Comparison of ENCODE assay signal across 25 cellular contexts in the genomic region with DNA sequence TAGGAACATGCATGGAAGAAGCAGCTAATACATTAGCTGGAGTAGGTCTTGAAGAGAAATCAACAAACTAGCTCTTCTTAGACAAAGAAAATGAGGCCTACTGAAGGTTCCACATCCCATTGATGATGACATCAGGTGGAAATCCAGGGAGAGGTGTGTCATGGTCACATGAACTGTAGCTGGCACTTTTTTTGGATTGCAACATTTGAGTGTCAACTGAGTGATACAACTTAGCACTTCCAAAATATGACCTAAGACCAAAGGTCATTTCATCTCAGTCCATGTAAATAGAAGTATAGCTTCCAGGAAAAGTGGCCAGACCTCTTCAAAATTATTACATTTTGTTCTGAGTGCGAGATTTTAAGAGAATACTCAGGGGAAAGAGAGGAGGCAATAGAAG.
"Had no signal": no experiment of that assay in that cellular context is flagged by ENCODE, and none has a peak within 500 bp of the region (broad histone marks: within the 10 kb centered on the region; RNA-seq: fewer than 3 reads in every experiment).

No MANE protein-coding gene starts in this region.

- H3K4me3 ChIP-seq: esophagus squamous epithelium, heart left ventricle, lung, neural progenitor cell, prostate gland, spleen, testis, vagina had no signal

- H3K9me3 ChIP-seq: esophagus squamous epithelium, prostate gland, testis, vagina had no signal

- ATAC-seq: activated T-cell treated with anti-CD3 and anti-CD28 coated beads, Interleukin-2, amount 50 U/mL, for 4 hours; heart left ventricle; left colon; naive thymus-derived CD4-positive, alpha-beta T cell had no signal

- H3K27ac Mint-ChIP-seq: activated naive CD8-positive, alpha-beta T cell treated with anti-CD3 and anti-CD28 coated beads for 36 hours; naive thymus-derived CD4-positive, alpha-beta T cell; neural progenitor cell; T-helper 2 cell treated with Interferon-gamma antibody and Interleukin-4, amounts not matched to agents 5 μg/mL and 100 μg/mL, for 36 hours had no signal

- H3K36me3 Mint-ChIP-seq: activated naive CD8-positive, alpha-beta T cell treated with anti-CD3 and anti-CD28 coated beads for 36 hours; naive thymus-derived CD4-positive, alpha-beta T cell; neural progenitor cell had no signal

- H3K27me3 Mint-ChIP-seq: activated naive CD8-positive, alpha-beta T cell treated with anti-CD3 and anti-CD28 coated beads for 36 hours; central memory CD8-positive, alpha-beta T cell had no signal

- H3K9ac ChIP-seq: neural progenitor cell had no signal

- H3K4me1 Mint-ChIP-seq: activated naive CD8-positive, alpha-beta T cell treated with anti-CD3 and anti-CD28 coated beads for 36 hours; central memory CD8-positive, alpha-beta T cell; naive thymus-derived CD4-positive, alpha-beta T cell; neural progenitor cell had no signal

- H3K27me3 ChIP-seq: esophagus squamous epithelium, heart left ventricle, neural progenitor cell, spleen, testis, vagina had no signal

- H3K4me3 Mint-ChIP-seq: activated naive CD8-positive, alpha-beta T cell treated with anti-CD3 and anti-CD28 coated beads for 36 hours; activated T-cell treated with anti-CD3 and anti-CD28 coated beads, Interleukin-2, amount 50 U/mL, for 4 hours; central memory CD8-positive, alpha-beta T cell; naive thymus-derived CD4-positive, alpha-beta T cell; neural progenitor cell; T-helper 2 cell treated with Interferon-gamma antibody and Interleukin-4, amounts not matched to agents 5 μg/mL and 100 μg/mL, for 36 hours had no signal

- H3K27ac ChIP-seq: esophagus squamous epithelium, heart left ventricle, neural progenitor cell, prostate gland, spleen, testis, vagina, VCaP had no signal

- H2AFZ ChIP-seq: neural progenitor cell had no signal

- DNase-seq: activated CD4-positive, alpha-beta T cell treated with anti-CD3 and anti-CD28 coated beads for 1 hour; activated CD8-positive, alpha-beta memory T cell treated with anti-CD3 and anti-CD28 coated beads, Interleukin-2, amount 50 U/mL, for 48 hours; activated naive CD4-positive, alpha-beta T cell treated with Interleukin-2 at 50 U/mL for 16 hours; activated naive CD8-positive, alpha-beta T cell treated with anti-CD3 and anti-CD28 coated beads for 36 hours; activated T-cell treated with anti-CD3 and anti-CD28 coated beads, Interleukin-2, amount 50 U/mL, for 4 hours; effector memory CD4-positive, alpha-beta T cell; esophagus squamous epithelium; heart left ventricle; islet precursor cell; left colon; naive thymus-derived CD4-positive, alpha-beta T cell; spleen; stimulated activated CD4-positive, alpha-beta T cell treated with anti-CD3 and anti-CD28 coated beads, Interleukin-4, amount 100 ng/mL, for 1 hour; stimulated activated naive CD4-positive, alpha-beta T cell; testis; trophoblast cell had no signal

- H3K4me1 ChIP-seq: esophagus squamous epithelium, heart left ventricle, neural progenitor cell, prostate gland, spleen, testis, vagina had no signal

- FAIRE-seq: astrocyte, colon had no signal

- H3K4me2 ChIP-seq: neural progenitor cell had no signal

- H3K9me3 Mint-ChIP-seq: activated T-cell treated with anti-CD3 and anti-CD28 coated beads, Interleukin-2, amount 50 U/mL, for 4 hours had no signal

- H3K36me3 ChIP-seq: esophagus squamous epithelium, heart left ventricle, neural progenitor cell, prostate gland, spleen, vagina had no signal
